In the genomic region with DNA sequence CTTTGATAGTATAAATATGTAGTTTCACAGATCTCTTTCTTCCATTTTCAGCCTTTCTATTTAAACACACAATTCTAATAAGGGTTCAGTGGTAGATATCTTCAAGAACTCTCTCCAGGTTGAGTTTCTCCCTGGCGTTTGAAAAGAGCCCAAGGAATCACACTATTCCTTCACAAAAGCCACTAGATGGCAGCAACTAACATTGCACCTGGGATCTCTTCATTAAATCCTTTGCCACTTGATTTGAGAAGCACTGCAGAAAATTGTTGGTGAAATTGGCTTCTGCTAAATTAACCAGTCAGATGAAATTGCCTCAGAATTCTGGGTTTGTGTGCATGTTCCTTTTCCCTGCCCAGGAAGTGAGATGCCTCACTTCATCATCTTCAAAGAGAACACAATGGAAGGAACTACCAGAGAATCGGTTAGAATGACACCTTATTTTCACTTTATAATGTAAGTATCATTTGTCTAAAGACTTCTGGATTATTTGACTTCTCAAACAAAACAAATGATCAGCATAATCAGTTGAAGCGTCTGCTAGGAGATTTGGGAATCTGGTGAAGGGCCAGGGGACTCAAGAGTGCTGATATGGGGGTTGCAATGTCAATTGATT, we compare ENCODE assay signal across 8 cellular contexts. TPM values are rescaled to one million over a fixed set of nuclear protein-coding genes. Genes with fewer than 3 reads are reported as not detected.
DNase-seq lines count a peak whose midpoint lies in the region; ATAC-seq and TF ChIP-seq lines count a peak whose summit lies in the region.

No MANE protein-coding gene starts in this region.

- peak; percentile 56 for TF ChIP-seq CTCF in GM10266 (IDR thresholded peaks at IDR 0.05; ENCODE audit: control insufficient read depth, insufficient read depth, low read depth, missing control alignments)

- ATAC-seq in left ventricle myocardium superior (peak; percentile 45), GM19452 (IDR thresholded peaks at IDR 0.05; ENCODE audit: unreplicated experiment) (no peak)

- intact Hi-C loops in left ventricle myocardium superior (cut with micrococcal nuclease): loop anchor here (5.0 kb wide), 1 partner anchor 585 kb away; no protein-coding TSS in a partner anchor

- DNase-seq in GM10266 (ENCODE audit: extremely low spot score) (peak; percentile 17), NCI-H1417 (lab: John Stamatoyannopoulos, UW) (peak; percentile 37 to 84 (median 61)), SW480 (ENCODE audit: low spot score) (peak; percentile 60), left ventricle myocardium superior (no peak), superior temporal gyrus (ENCODE audit: extremely low spot score) (peak; percentile 76), activated gamma-delta T cell (lab: John Stamatoyannopoulos, UW) (no peak), dedifferentiated amniotic fluid mesenchymal stem cell (ENCODE audit: extremely low spot score) (no peak)

RNA-seq across cellular contexts. Expression of a gene that starts 6.8 kb away (rescaled TPM):
- not detected for total RNA-seq in left ventricle myocardium superior

Comparison
In these comparisons a context has a peak if more than half of its experiments do, and no peak if none do; other contexts are left out.
1. DNase-seq: peak in GM10266 (single experiment), NCI-H1417 (3 of 3), SW480 (single experiment) and superior temporal gyrus (single experiment); none in left ventricle myocardium superior (single experiment), activated gamma-delta T cell (single experiment) and dedifferentiated amniotic fluid mesenchymal stem cell (single experiment).